In the genomic region with DNA sequence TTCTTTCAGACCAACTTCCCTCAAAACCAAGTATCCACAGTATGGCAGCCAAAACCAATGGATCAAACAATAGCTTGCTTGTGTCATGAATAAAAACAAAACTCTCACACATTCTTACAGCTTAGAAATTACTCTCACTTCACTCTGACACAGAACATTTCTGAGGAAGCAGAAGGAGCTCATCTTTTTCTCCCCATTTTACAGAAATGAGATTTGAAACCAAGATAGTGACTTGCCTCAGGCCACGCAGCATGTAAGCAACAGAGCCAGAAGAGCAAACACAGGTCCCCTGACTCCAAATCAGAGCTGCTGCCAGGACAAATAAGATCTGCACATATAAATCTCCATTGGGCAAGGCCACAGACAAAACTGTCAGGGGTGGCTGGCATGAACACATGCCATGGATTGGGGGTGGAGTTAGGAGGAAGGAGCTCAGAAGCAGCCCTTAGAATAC, we compare ENCODE assay signal across 8 cellular contexts.
A peak's percentile ranks its signal among the peaks of the same experiment; 100 is the strongest.
DNase-seq lines count a peak whose midpoint lies in the region; ATAC-seq and TF ChIP-seq lines count a peak whose summit lies in the region.

No MANE protein-coding gene starts in this region.

- no peak overlapping the region for H3K4me2 ChIP-seq in mammary epithelial cell (ENCODE audit: insufficient read depth, low read depth, low read length)
- no peak overlapping the region for H3K4me2 ChIP-seq in PC-9

- CTCF ChIA-PET in MCF 10A (lab: Yijun Ruan, JAX) (interaction anchor here (0.6 to 2.1 kb wide), 4 partner anchors 11 to 1003 kb away, joined by 3 to 11 read pairs (median 4); no protein-coding TSS in a partner anchor), mammary epithelial cell (lab: Charles Lee; ENCODE audit: low non-redundant PET) (no interaction called here), PC-9 (lab: Charles Lee) (no interaction called here)

- H3K9me2 ChIP-seq in PC-9 (ENCODE audit: insufficient read depth) = no peaks in the 10 kb centered on the region

- H2AFZ ChIP-seq in mammary epithelial cell (ENCODE audit: low read depth, low read length) (no peak overlapping the region), PC-9 (no peak overlapping the region)

- DNase-seq in MCF 10A (ENCODE audit: unreplicated experiment) (no peak), mammary epithelial cell (no peak), SK-MEL-5 (ENCODE audit: low read depth, low spot score) (peak; percentile 53), nephron progenitor cell (no peak), T-helper 17 cell (no peak), NCI-H2227 treated with DMSO at 0.1 percent for 48 hours (lab: John Stamatoyannopoulos, UW) (no peak), PC-9 (no peak)

- H3K27me3 Mint-ChIP-seq in MCF 10A (ENCODE audit: insufficient read depth, unreplicated experiment) (no peaks in the 10 kb centered on the region), nephron progenitor cell (ENCODE audit: low read depth, poor library complexity) (peaks cover 2% of the 10 kb centered on the region), T-helper 17 cell (no peaks in the 10 kb centered on the region)

- H3K9ac ChIP-seq in mammary epithelial cell (ENCODE audit: insufficient read depth, low read length) = no peak overlapping the region

- BruUV-seq in MCF 10A (replicated peaks; lab: Mats Ljungman, UMichigan) = no TSS peak
- no TSS peak for BruUV-seq in mammary epithelial cell (replicated peaks; lab: Mats Ljungman, UMichigan)
- no TSS peak for BruUV-seq in PC-9 (replicated peaks; lab: Mats Ljungman, UMichigan)

- H3K4me1 Mint-ChIP-seq in MCF 10A (ENCODE audit: insufficient read depth, unreplicated experiment) (peaks cover 19% of the 10 kb centered on the region), nephron progenitor cell (peaks cover 33% of the 10 kb centered on the region), T-helper 17 cell (peaks cover 17% of the 10 kb centered on the region)

- H3K27ac Mint-ChIP-seq in MCF 10A (ENCODE audit: low read depth, unreplicated experiment) = peak overlapping the region; percentile 1
- peak overlapping the region; percentile 36 for H3K27ac Mint-ChIP-seq in nephron progenitor cell
- H3K27ac Mint-ChIP-seq in T-helper 17 cell = no peak overlapping the region

- H3K79me2 ChIP-seq in mammary epithelial cell (ENCODE audit: insufficient read depth, low read length) (no peaks in the 10 kb centered on the region), PC-9 (ENCODE audit: low read depth) (no peaks in the 10 kb centered on the region)

- H3K36me3 Mint-ChIP-seq in MCF 10A (ENCODE audit: insufficient read depth, unreplicated experiment) (no peaks in the 10 kb centered on the region), nephron progenitor cell (ENCODE audit: low read depth) (no peaks in the 10 kb centered on the region), T-helper 17 cell (ENCODE audit: low read depth) (no peaks in the 10 kb centered on the region)

- ATAC-seq in HG02870 (IDR thresholded peaks at IDR 0.05; ENCODE audit: unreplicated experiment) = peak; percentile 94
- no peak for ATAC-seq in T-helper 17 cell

- H3K4me1 ChIP-seq in mammary epithelial cell (ENCODE audit: insufficient read depth, low read length) (no peaks in the 10 kb centered on the region), PC-9 (replicated peaks; ENCODE audit: insufficient read depth) (no peaks in the 10 kb centered on the region)

- H3K9me3 ChIP-seq in mammary epithelial cell (replicated peaks; ENCODE audit: insufficient read depth, low read length) (no peaks in the 10 kb centered on the region), T-helper 17 cell (ENCODE audit: control insufficient read depth, low read length, poor library complexity, severe bottlenecking) (no peaks in the 10 kb centered on the region), PC-9 (ENCODE audit: insufficient read depth, low read depth) (no peaks in the 10 kb centered on the region)

- no peaks in the 10 kb centered on the region for H3F3A ChIP-seq in PC-9 (ENCODE audit: insufficient read depth, low read depth)

- H3K27me3 ChIP-seq in mammary epithelial cell (ENCODE audit: insufficient read depth, low read length) (no peaks in the 10 kb centered on the region), PC-9 (ENCODE audit: insufficient read depth, low read depth) (no peaks in the 10 kb centered on the region)

- POLR2A ChIA-PET in MCF 10A (lab: Yijun Ruan, JAX) (interaction anchor here (1.0 to 1.5 kb wide), 5 partner anchors 14 to 149 kb away, joined by 3 to 5 read pairs (median 3); no protein-coding TSS in a partner anchor), PC-9 (lab: Charles Lee; ENCODE audit: unreplicated experiment) (interaction anchor here (0.6 kb wide), 1 partner anchor 36 kb away, joined by 3 read pairs; no protein-coding TSS in a partner anchor)

- no peak for TF ChIP-seq CTCF in MCF 10A (IDR thresholded peaks at IDR 0.05; ENCODE audit: unreplicated experiment)
- TF ChIP-seq CTCF in mammary epithelial cell (conservative IDR thresholded peaks at IDR 0.05 in 1 of 2, IDR thresholded peaks at IDR 0.05 in 1 of 2; ENCODE audit: extremely low read depth in 1 of 2, insufficient read depth in 1 of 2, low read depth in 1 of 2, low read length in 2 of 2) = no peak
- no peak for TF ChIP-seq CTCF in nephron progenitor cell (IDR thresholded peaks at IDR 0.05)
- TF ChIP-seq CTCF in PC-9 (conservative IDR thresholded peaks at IDR 0.05) = no peak

- 100% methylated on average over 1 of the region's 1 CpG for WGBS in mammary epithelial cell (ENCODE audit: low coverage, missing lambda C conversion rate)

- H3K4me3 Mint-ChIP-seq in MCF 10A (ENCODE audit: unreplicated experiment) (no peak overlapping the region), nephron progenitor cell (no peak overlapping the region), T-helper 17 cell (no peak overlapping the region)

- dilution Hi-C loops in mammary epithelial cell (cut with HindIII; ENCODE audit: low sequenced_read_pairs) = no loop called here

- H3K9me3 Mint-ChIP-seq in MCF 10A (ENCODE audit: unreplicated experiment) (no peaks in the 10 kb centered on the region), nephron progenitor cell (no peaks in the 10 kb centered on the region)

- in situ Hi-C loops in mammary epithelial cell (cut with MboI; ENCODE audit: low sequenced_read_pairs in 2 of 2) (no loop called here), SK-MEL-5 (cut with HindIII; ENCODE audit: low pct_unique_long_range_greater_than_20kb, low sequenced_read_pairs) (no loop called here)

- no peak overlapping the region for H3K4me3 ChIP-seq in mammary epithelial cell (replicated peaks in 1 of 3; ENCODE audit: insufficient read depth in 1 of 3, low read depth in 2 of 3, low read length in 3 of 3)
- H3K4me3 ChIP-seq in PC-9 = no peak overlapping the region

- H4K20me1 ChIP-seq in mammary epithelial cell (ENCODE audit: insufficient read depth, low read length) (no peaks in the 10 kb centered on the region), PC-9 (ENCODE audit: insufficient read depth) (no peaks in the 10 kb centered on the region)

- H3K36me3 ChIP-seq in mammary epithelial cell (ENCODE audit: insufficient read depth, low read length) (no peaks in the 10 kb centered on the region), PC-9 (ENCODE audit: low read depth) (no peaks in the 10 kb centered on the region)

- H3K27ac ChIP-seq in mammary epithelial cell (ENCODE audit: insufficient read depth, low read depth, low read length) (no peak overlapping the region), PC-9 (no peak overlapping the region)

- intact Hi-C loops in MCF 10A (cut with micrococcal nuclease) (no loop called here), mammary epithelial cell (cut with micrococcal nuclease) (no loop called here), PC-9 (cut with micrococcal nuclease; ENCODE audit: unreplicated experiment) (no loop called here)
